8 cellular contexts compared by ENCODE assay signal in the genomic region with DNA sequence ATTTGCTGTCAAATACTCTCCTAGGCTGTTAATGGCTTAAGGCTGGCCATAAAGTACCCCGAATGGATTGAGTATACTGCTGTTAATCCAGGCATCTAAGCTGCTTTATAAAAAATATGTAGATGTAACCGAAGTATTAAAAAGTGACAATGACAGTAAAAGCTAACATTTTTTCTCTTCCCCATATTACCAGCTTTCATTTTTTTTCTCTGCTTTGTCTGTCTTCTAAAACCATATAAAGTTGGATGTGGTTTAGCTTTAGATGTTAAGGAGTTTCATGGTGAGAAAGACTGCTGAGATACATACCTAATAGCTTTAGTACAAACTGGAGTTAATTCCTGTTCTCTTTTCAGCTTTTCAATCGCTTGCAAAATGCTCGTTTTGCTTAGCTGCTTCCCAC. TPM values are rescaled to one million over a fixed set of nuclear protein-coding genes. Genes with fewer than 3 reads are reported as not detected.
DNase-seq lines count a peak whose midpoint lies in the region; ATAC-seq and TF ChIP-seq lines count a peak whose summit lies in the region.

No MANE protein-coding gene starts in this region.

- H3K36me3 Mint-ChIP-seq in activated T-cell treated with anti-CD3 and anti-CD28 coated beads, Interleukin-2, amount 50 U/mL, for 72 hours (ENCODE audit: insufficient read depth in 2 of 2), result peaks cover 7 to 13% of the 10 kb centered on the region in 2 donors
- H3K36me3 Mint-ChIP-seq in type B pancreatic cell, result peaks cover 21% of the 10 kb centered on the region

- H3K4me3 Mint-ChIP-seq in activated T-cell treated with anti-CD3 and anti-CD28 coated beads, Interleukin-2, amount 50 U/mL, for 72 hours, result peak overlapping the region; percentile 96 to 98
- peak overlapping the region; percentile 99 for H3K4me3 Mint-ChIP-seq in type B pancreatic cell

- peaks cover 6 to 24% of the 10 kb centered on the region in 2 donors for H3K4me1 ChIP-seq in adrenal gland (replicated peaks in 1 of 2)

- peak overlapping the region in 4 of 5 donors; percentile 83 to 93 (median 88) for H3K27ac ChIP-seq in adrenal gland

- ATAC-seq in activated T-cell treated with anti-CD3 and anti-CD28 coated beads, Interleukin-2, amount 50 U/mL, for 72 hours (replicated peaks in 1 of 2), result no peak
- no peak for ATAC-seq in HG03095 (IDR thresholded peaks at IDR 0.05; ENCODE audit: unreplicated experiment)

- H3K36me3 ChIP-seq in adrenal gland (replicated peaks in 1 of 2), result no peaks in the 10 kb centered on the region

- H3K9me3 ChIP-seq in adrenal gland (replicated peaks in 1 of 3), result no peaks in the 10 kb centered on the region

- no peaks in the 10 kb centered on the region for H3K27me3 Mint-ChIP-seq in activated T-cell treated with anti-CD3 and anti-CD28 coated beads, Interleukin-2, amount 50 U/mL, for 72 hours (ENCODE audit: low read depth)
- no peaks in the 10 kb centered on the region for H3K27me3 Mint-ChIP-seq in type B pancreatic cell

- WGBS in adrenal gland, 4 donors, result 0 to 3% (median 2%) methylated on average over 4 of the region's 4 CpGs
- 2 to 4% methylated on average over 4 of the region's 4 CpGs for WGBS in lower leg skin, 2 donors

- TF ChIP-seq CTCF in adrenal gland (IDR thresholded peaks at IDR 0.05), result no peak
- TF ChIP-seq CTCF in lower leg skin (IDR thresholded peaks at IDR 0.05), result no peak
- TF ChIP-seq CTCF in type B pancreatic cell (conservative IDR thresholded peaks at IDR 0.05), result no peak

- no peaks in the 10 kb centered on the region for H3K27me3 ChIP-seq in adrenal gland

- intact Hi-C loops in adrenal gland (cut with DNase I) (no loop called here), lower leg skin (cut with DNase I; ENCODE audit: low total_unique reads) (no loop called here)

- TF ChIP-seq POLR2A in adrenal gland (IDR thresholded peaks at IDR 0.05) (no peak), lower leg skin (IDR thresholded peaks at IDR 0.05) (no peak)

- peak overlapping the region; percentile 71 for H3K27ac Mint-ChIP-seq in activated T-cell treated with anti-CD3 and anti-CD28 coated beads, Interleukin-2, amount 50 U/mL, for 72 hours
- peak overlapping the region; percentile 91 for H3K27ac Mint-ChIP-seq in type B pancreatic cell

- H3K9me3 Mint-ChIP-seq in activated T-cell treated with anti-CD3 and anti-CD28 coated beads, Interleukin-2, amount 50 U/mL, for 72 hours, result peaks cover 3 to 10% of the 10 kb centered on the region in 2 donors
- peaks cover 13% of the 10 kb centered on the region for H3K9me3 Mint-ChIP-seq in type B pancreatic cell

- H3K4me1 Mint-ChIP-seq in activated T-cell treated with anti-CD3 and anti-CD28 coated beads, Interleukin-2, amount 50 U/mL, for 72 hours (ENCODE audit: low read depth), result peaks cover 45% of the 10 kb centered on the region
- peaks cover 28% of the 10 kb centered on the region for H3K4me1 Mint-ChIP-seq in type B pancreatic cell (ENCODE audit: unreplicated experiment)

- DNase-seq in activated T-cell treated with anti-CD3 and anti-CD28 coated beads, Interleukin-2, amount 50 U/mL, for 72 hours, result no peak
- no peak for DNase-seq in activated T-cell treated with anti-CD3 and anti-CD28 coated beads, Interleukin-2, amount 50 U/mL, for 1 hour
- no peak for DNase-seq in adrenal gland
- DNase-seq in lower leg skin (ENCODE audit: low spot score in 2 of 2), result no peak
- no peak for DNase-seq in type B pancreatic cell (ENCODE audit: extremely low spot score, unreplicated experiment)
- no peak for DNase-seq in LoVo (ENCODE audit: low spot score)
- DNase-seq in mesenteric fat pad (ENCODE audit: low spot score), result no peak

- H3K4me3 ChIP-seq in adrenal gland (peak overlapping the region in 3 of 4 donors; percentile 21 to 90 (median 83)), lower leg skin (ENCODE audit: low read depth, poor library complexity, severe bottlenecking) (peak overlapping the region; percentile 89)

RNA-seq across cellular contexts. Expression of gene AKAP11, which starts 0.8 kb away (rescaled TPM):
- 10 to 100 TPM; 30.0 to 32.5 TPM for total RNA-seq in activated T-cell treated with anti-CD3 and anti-CD28 coated beads, Interleukin-2, amount 50 U/mL, for 72 hours
- 10 to 100 TPM; 20.8 to 42.2 (median 35.1) TPM for total RNA-seq in adrenal gland
- polyA plus RNA-seq in adrenal gland, result 10 to 100 TPM in 1 of 3 donors, 1 to 10 TPM in 2; 5.0 to 22.9 (median 5.6) TPM
- total RNA-seq in lower leg skin, result 10 to 100 TPM; 15.8 to 19.6 (median 17.9) TPM
- 19.5 and 30.3 TPM in 2 replicates for total RNA-seq in type B pancreatic cell (ENCODE audit: low replicate concordance)
- total RNA-seq in mesenteric fat pad, result 28.7 TPM
